ENCODE assay signal across 16 cellular contexts in the genomic region with DNA sequence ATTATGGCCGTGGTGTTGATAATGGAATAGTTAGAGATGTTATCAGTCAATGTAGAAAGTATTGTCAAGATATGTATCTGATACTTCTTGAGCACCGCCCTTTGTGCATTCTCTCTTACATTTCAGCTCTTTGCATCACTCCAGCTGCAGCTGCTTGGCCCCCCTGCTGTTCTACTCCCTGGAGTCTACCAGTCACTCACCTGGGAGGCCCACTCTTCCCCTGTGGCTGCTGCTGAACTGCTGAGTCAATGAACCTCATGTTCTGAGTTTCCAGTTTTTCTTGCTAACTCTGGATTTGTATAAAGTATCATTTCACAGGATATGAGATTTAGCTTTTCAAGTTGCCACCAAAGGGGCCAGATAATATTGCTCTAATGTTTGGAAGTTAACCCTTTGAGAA.
DNase-seq lines count a peak whose midpoint lies in the region; ATAC-seq, FAIRE-seq and TF ChIP-seq lines count a peak whose summit lies in the region.
"Had no signal": no experiment of that assay in that cellular context is flagged by ENCODE, and none has a peak within 500 bp of the region (broad histone marks: within the 10 kb centered on the region; RNA-seq: fewer than 3 reads in every experiment).

No MANE protein-coding gene starts in this region.

- H3K27me3 Mint-ChIP-seq in H9 (ENCODE audit: low read depth), result peaks cover 1% of the 10 kb centered on the region; the same call in 1 of the 2 replicates
- no peaks in the 10 kb centered on the region for H3K27me3 Mint-ChIP-seq in endodermal cell (ENCODE audit: insufficient read depth)
- no peaks in the 10 kb centered on the region for H3K27me3 Mint-ChIP-seq in glutamatergic neuron (ENCODE audit: unreplicated experiment)

- H3K79me1 ChIP-seq in H9 (ENCODE audit: insufficient read depth, low read depth, low read length, poor library complexity, severe bottlenecking), result no peaks in the 10 kb centered on the region

- H3K27ac Mint-ChIP-seq in H9 (no peak overlapping the region; a peak in 1 of 7 replicates), endodermal cell (no peak overlapping the region), glutamatergic neuron (ENCODE audit: unreplicated experiment) (no peak overlapping the region)
- H3K27ac Mint-ChIP-seq: T-helper 1 cell treated with Interleukin-12 subunit alpha and Interleukin-12 subunit beta and Interleukin-4 antibody, amounts not matched to agents 30 μg/mL and 1 μg/mL, for 36 hours had no signal

- no peak overlapping the region for H3K9ac ChIP-seq in H9 (ENCODE audit: extremely low read depth, insufficient read length, low read length)
- H3K9ac ChIP-seq in endodermal cell (ENCODE audit: extremely low read depth, low read length, poor library complexity, severe bottlenecking), result no peak overlapping the region

- H3K27ac ChIP-seq in H9 (ENCODE audit: insufficient read length, low read depth, low read length) (no peak overlapping the region), endodermal cell (ENCODE audit: low read depth, low read length) (no peak overlapping the region)
- H3K27ac ChIP-seq: RWPE1 had no signal

- H2BK15ac ChIP-seq in H9 (ENCODE audit: low read depth, low read length), result no peak overlapping the region

- no peak overlapping the region for H2BK20ac ChIP-seq in H9 (ENCODE audit: low read depth, low read length, poor library complexity, severe bottlenecking)

- no peak overlapping the region for H4K8ac ChIP-seq in H9 (replicated peaks; ENCODE audit: insufficient read length, low read depth, low read length)

- H3T11ph ChIP-seq in H9 (ENCODE audit: low read length), result no peak overlapping the region

- no peak overlapping the region for H2BK5ac ChIP-seq in H9 (ENCODE audit: insufficient read length, low read length)

- H4K20me1 ChIP-seq in H9 (ENCODE audit: control insufficient read depth, insufficient read depth, insufficient read length), result no peaks in the 10 kb centered on the region

- no peak overlapping the region for H3K4me3 ChIP-seq in endodermal cell (ENCODE audit: low read length)

- H3K4me3 Mint-ChIP-seq in H9 (no peak overlapping the region), endodermal cell (no peak overlapping the region), glutamatergic neuron (ENCODE audit: unreplicated experiment) (no peak overlapping the region)
- H3K4me3 Mint-ChIP-seq: T-helper 1 cell treated with Interleukin-12 subunit alpha and Interleukin-12 subunit beta and Interleukin-4 antibody, amounts not matched to agents 30 μg/mL and 1 μg/mL, for 36 hours had no signal

- H3K27me3 ChIP-seq in H9 (ENCODE audit: insufficient read depth, low read length), result no peaks in the 10 kb centered on the region
- no peaks in the 10 kb centered on the region for H3K27me3 ChIP-seq in endodermal cell (ENCODE audit: control insufficient read depth, insufficient read depth, low read length, poor library complexity, severe bottlenecking)

- H3K79me2 ChIP-seq in H9 (ENCODE audit: insufficient read depth, low read length), result no peaks in the 10 kb centered on the region

- no peaks in the 10 kb centered on the region for H3K9me3 ChIP-seq in H9 (ENCODE audit: control insufficient read depth, low read depth, low read length)
- H3K9me3 ChIP-seq in endodermal cell (ENCODE audit: control insufficient read depth, low read length), result no peaks in the 10 kb centered on the region

- H4K5ac ChIP-seq in H9 (ENCODE audit: insufficient read length, low read depth, low read length), result no peak overlapping the region

- H3K4me2 ChIP-seq in H9 (ENCODE audit: insufficient read depth, insufficient read length, low read length), result no peak overlapping the region

- no peak for TF ChIP-seq CTCF in H9 (conservative IDR thresholded peaks at IDR 0.05)
- no peak for TF ChIP-seq CTCF in endodermal cell (conservative IDR thresholded peaks at IDR 0.05)
- TF ChIP-seq CTCF in glutamatergic neuron (IDR thresholded peaks at IDR 0.05; ENCODE audit: partially characterized antibody, unreplicated experiment), result no peak

- no peak overlapping the region for H3K18ac ChIP-seq in H9 (ENCODE audit: insufficient read length, low read depth, low read length)

- no peak overlapping the region for H3K4ac ChIP-seq in H9 (ENCODE audit: low read depth, low read length)

- FAIRE-seq in urothelium cell line (lab: Jason Lieb, UNC), result no peak
- FAIRE-seq: HepG2 had no signal

- H3K4me1 ChIP-seq in H9 (ENCODE audit: insufficient read depth, low read length), result no peaks in the 10 kb centered on the region
- no peaks in the 10 kb centered on the region for H3K4me1 ChIP-seq in endodermal cell (ENCODE audit: control insufficient read depth, insufficient read depth, low read length)

- H3K36me3 ChIP-seq in endodermal cell (ENCODE audit: control insufficient read depth, insufficient read depth, low read length), result no peaks in the 10 kb centered on the region

- WGBS in H9 (ENCODE audit: extremely low coverage, insufficient read length, low lambda C conversion rate), result no CpG with 5 or more reads among the region's 2 CpGs
- 91% methylated on average over 1 of the region's 2 CpGs; no CpG with 5 or more reads in 1 of the 2 experiments for WGBS in endodermal cell (ENCODE audit: insufficient coverage in 1 of 2, insufficient read length in 1 of 2), 2 experiments

- no peak overlapping the region for H3K56ac ChIP-seq in H9 (ENCODE audit: insufficient read length, low read depth, low read length)

- ATAC-seq in GM21360 (IDR thresholded peaks at IDR 0.05; ENCODE audit: unreplicated experiment), result no peak
- ATAC-seq: HepG2, PC-3 had no signal

- no peak overlapping the region for H2BK120ac ChIP-seq in H9 (ENCODE audit: low read depth, low read length, poor library complexity, severe bottlenecking)

- H2BK12ac ChIP-seq in H9 (ENCODE audit: insufficient read length, low read depth, low read length), result no peak overlapping the region

- H4K91ac ChIP-seq in H9 (ENCODE audit: insufficient read length, low read depth, low read length), result no peak overlapping the region

- no peak overlapping the region for H3K14ac ChIP-seq in H9 (ENCODE audit: insufficient read depth, low read length)

- no peak overlapping the region for H3K23ac ChIP-seq in H9 (ENCODE audit: insufficient read length, low read depth, low read length)

- H2AK5ac ChIP-seq in H9 (ENCODE audit: insufficient read length, low read length), result no peak overlapping the region

- H3K4me1 Mint-ChIP-seq in H9 (peaks cover 13 to 14% of the 10 kb centered on the region in 2 experiments), endodermal cell (peaks cover 9% of the 10 kb centered on the region), glutamatergic neuron (ENCODE audit: low read depth, unreplicated experiment) (no peaks in the 10 kb centered on the region)

- H3K23me2 ChIP-seq in H9 (ENCODE audit: insufficient read length, low read depth, low read length, poor library complexity, severe bottlenecking), result no peaks in the 10 kb centered on the region

- H2AFZ ChIP-seq in H9 (ENCODE audit: low read length), result no peak overlapping the region

- H3K9me3 Mint-ChIP-seq in H9, result no peaks in the 10 kb centered on the region
- no peaks in the 10 kb centered on the region for H3K9me3 Mint-ChIP-seq in endodermal cell
- no peaks in the 10 kb centered on the region for H3K9me3 Mint-ChIP-seq in glutamatergic neuron (ENCODE audit: unreplicated experiment)
- H3K9me3 Mint-ChIP-seq: T-helper 1 cell treated with Interleukin-12 subunit alpha and Interleukin-12 subunit beta and Interleukin-4 antibody, amounts not matched to agents 30 μg/mL and 1 μg/mL, for 36 hours had no signal

- no peaks in the 10 kb centered on the region for H3K36me3 Mint-ChIP-seq in H9 (ENCODE audit: insufficient read depth in 1 of 3, low read depth in 3 of 3)
- no peaks in the 10 kb centered on the region for H3K36me3 Mint-ChIP-seq in endodermal cell (ENCODE audit: low read depth)
- no peaks in the 10 kb centered on the region for H3K36me3 Mint-ChIP-seq in glutamatergic neuron (ENCODE audit: unreplicated experiment)

- DNase-seq in COLO668 (lab: John Stamatoyannopoulos, UW; ENCODE audit: unreplicated experiment) (peak; percentile 35), H9 (peak; percentile 53), NCI-H345 treated with DMSO at 0.1 percent for 48 hours (lab: John Stamatoyannopoulos, UW; ENCODE audit: unreplicated experiment) (peak; percentile 5), endodermal cell (peak; percentile 76), urothelium cell line (ENCODE audit: low spot score) (no peak), glutamatergic neuron (no peak)
- DNase-seq: C1 segment of cervical spinal cord, DMS 273 treated with DMSO at 0.1 percent for 48 hours, KG1, NCI-H1694, NCI-H774, PC-3 had no signal

Comparison
In these comparisons a context has a peak if more than half of its experiments do, and no peak if none do; other contexts are left out.
1. DNase-seq: peak in COLO668 (single experiment), H9 (single experiment), NCI-H345 treated with DMSO at 0.1 percent for 48 hours (single experiment) and endodermal cell (single experiment); none in urothelium cell line (single experiment) and glutamatergic neuron (single experiment).